ENCODE assay signal across 12 cellular contexts in the genomic region with DNA sequence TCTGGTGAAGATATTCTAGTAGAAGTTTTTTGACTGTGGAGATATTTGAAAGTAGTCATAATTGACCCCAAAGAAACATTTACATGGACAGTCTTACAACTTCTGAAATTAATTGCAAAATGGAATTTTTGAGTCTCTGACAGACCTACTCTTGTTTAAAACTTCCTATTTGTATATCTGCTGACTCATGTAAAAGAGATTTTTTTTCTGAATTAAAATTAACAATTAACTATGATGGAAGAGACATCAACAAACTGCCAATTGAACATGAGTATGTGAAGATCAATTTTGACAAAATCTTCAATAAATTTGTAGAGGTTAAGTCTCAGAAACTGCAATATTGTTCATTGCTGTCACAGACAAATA.
A peak's percentile ranks its signal among the peaks of the same experiment; 100 is the strongest.
DNase-seq lines count a peak whose midpoint lies in the region; FAIRE-seq and TF ChIP-seq lines count a peak whose summit lies in the region.
"Had no signal": no experiment of that assay in that cellular context is flagged by ENCODE, and none has a peak within 500 bp of the region (broad histone marks: within the 10 kb centered on the region; RNA-seq: fewer than 3 reads in every experiment).

No MANE protein-coding gene starts in this region.

- H2BK15ac ChIP-seq in neuronal stem cell (ENCODE audit: low read length): no peak overlapping the region

- H3K27me3 ChIP-seq in neuronal stem cell (ENCODE audit: control insufficient read depth in 3 of 3, insufficient read depth in 3 of 3, low read depth in 1 of 3, low read length in 3 of 3): no peaks in the 10 kb centered on the region

- peaks cover 58% of the 10 kb centered on the region for H3K4me1 Mint-ChIP-seq in CD14-positive monocyte
- H3K4me1 Mint-ChIP-seq in activated T-helper 1 cell treated with anti-CD3 and anti-CD28 coated beads, Interleukin-12 subunit alpha, Interleukin-12 subunit beta, Interleukin-2, Interleukin-4 antibody, amounts not matched to agents 30 ng/mL and 10 ng/mL and 1 ng/mL, durations not matched to agents 14 hours and 24 hours and 36 hours (ENCODE audit: low read depth): peaks cover 72% of the 10 kb centered on the region

- no peak overlapping the region for H3K18ac ChIP-seq in neuronal stem cell (ENCODE audit: low read length)

- FAIRE-seq in HTR-8/SVneo (lab: Jason Lieb, UNC): peak; percentile 33
- FAIRE-seq: D721Med had no signal

- no peaks in the 10 kb centered on the region for H3K9me3 ChIP-seq in neuronal stem cell (replicated peaks in 1 of 2; ENCODE audit: control insufficient read depth in 2 of 2, insufficient read depth in 1 of 2, low read depth in 1 of 2, low read length in 2 of 2)
- H3K9me3 ChIP-seq: tibial artery had no signal

- peak overlapping the region in 1 of 2 donors; percentile 67 for H3K4me3 Mint-ChIP-seq in CD14-positive monocyte
- peak overlapping the region; percentile 41 for H3K4me3 Mint-ChIP-seq in activated T-helper 1 cell treated with anti-CD3 and anti-CD28 coated beads, Interleukin-12 subunit alpha, Interleukin-12 subunit beta, Interleukin-2, Interleukin-4 antibody, amounts not matched to agents 30 ng/mL and 10 ng/mL and 1 ng/mL, durations not matched to agents 14 hours and 24 hours and 36 hours

- H3K36me3 Mint-ChIP-seq in CD14-positive monocyte: no peaks in the 10 kb centered on the region
- H3K36me3 Mint-ChIP-seq in activated T-helper 1 cell treated with anti-CD3 and anti-CD28 coated beads, Interleukin-12 subunit alpha, Interleukin-12 subunit beta, Interleukin-2, Interleukin-4 antibody, amounts not matched to agents 30 ng/mL and 10 ng/mL and 1 ng/mL, durations not matched to agents 14 hours and 24 hours and 36 hours (ENCODE audit: low read depth): peaks cover 6% of the 10 kb centered on the region

- no peaks in the 10 kb centered on the region for H3K79me1 ChIP-seq in neuronal stem cell (ENCODE audit: low read depth, low read length)

- no peak overlapping the region for H3K9ac ChIP-seq in neuronal stem cell (ENCODE audit: low read depth, low read length, poor library complexity)

- peak overlapping the region; percentile 88 to 96 (median 93) for H3K27ac Mint-ChIP-seq in CD14-positive monocyte
- peak overlapping the region; percentile 88 for H3K27ac Mint-ChIP-seq in activated T-helper 1 cell treated with anti-CD3 and anti-CD28 coated beads, Interleukin-12 subunit alpha, Interleukin-12 subunit beta, Interleukin-2, Interleukin-4 antibody, amounts not matched to agents 30 ng/mL and 10 ng/mL and 1 ng/mL, durations not matched to agents 14 hours and 24 hours and 36 hours

- H2AK5ac ChIP-seq in neuronal stem cell (ENCODE audit: low read depth, low read length): no peak overlapping the region

- no peak overlapping the region for H3K27ac ChIP-seq in neuronal stem cell (replicated peaks; ENCODE audit: low read length)
- H3K27ac ChIP-seq: tibial artery had no signal

- no peak overlapping the region for H2BK120ac ChIP-seq in neuronal stem cell (ENCODE audit: low read depth, low read length)

- no peak for DNase-seq in CD14-positive monocyte (ENCODE audit: low spot score)
- no peak for DNase-seq in HTR-8/SVneo (ENCODE audit: insufficient read length, low spot score)
- no peak for DNase-seq in activated T-helper 1 cell treated with anti-CD3 and anti-CD28 coated beads, Interleukin-12 subunit alpha, Interleukin-12 subunit beta, Interleukin-2, Interleukin-4 antibody, amounts not matched to agents 30 ng/mL and 10 ng/mL and 1 ng/mL, durations not matched to agents 14 hours and 24 hours and 36 hours (ENCODE audit: low spot score)
- peak; percentile 21 for DNase-seq in iris pigment epithelial cell (ENCODE audit: low read depth)
- DNase-seq in NCI-H1694 (lab: John Stamatoyannopoulos, UW): no peak
- DNase-seq in neuronal stem cell (ENCODE audit: low spot score): no peak
- no peak for DNase-seq in AG20443 (ENCODE audit: low spot score)
- DNase-seq in NCI-H2029 treated with DMSO at 0.1 percent for 48 hours (lab: John Stamatoyannopoulos, UW): no peak
- DNase-seq: amygdala; naive thymus-derived CD4-positive, alpha-beta T cell; tibial artery had no signal

- no peak overlapping the region for H2BK5ac ChIP-seq in neuronal stem cell (ENCODE audit: low read length)

- no peak overlapping the region for H2BK12ac ChIP-seq in neuronal stem cell (ENCODE audit: low read length)

- no peak overlapping the region for H3K4me3 ChIP-seq in neuronal stem cell (ENCODE audit: low read length in 2 of 2)
- H3K4me3 ChIP-seq: tibial artery had no signal

- peaks cover 0 to 3% (median 0%) of the 10 kb centered on the region in 7 donors for H3K9me3 Mint-ChIP-seq in CD14-positive monocyte
- H3K9me3 Mint-ChIP-seq in activated T-helper 1 cell treated with anti-CD3 and anti-CD28 coated beads, Interleukin-12 subunit alpha, Interleukin-12 subunit beta, Interleukin-2, Interleukin-4 antibody, amounts not matched to agents 30 ng/mL and 10 ng/mL and 1 ng/mL, durations not matched to agents 14 hours and 24 hours and 36 hours: no peaks in the 10 kb centered on the region
- H3K9me3 Mint-ChIP-seq: naive thymus-derived CD4-positive, alpha-beta T cell had no signal

- no peak overlapping the region for H2AFZ ChIP-seq in neuronal stem cell (ENCODE audit: low read length)

- intact Hi-C loops in CD14-positive monocyte (cut with micrococcal nuclease): no loop called here
- intact Hi-C loops in activated T-helper 1 cell treated with anti-CD3 and anti-CD28 coated beads, Interleukin-12 subunit alpha, Interleukin-12 subunit beta, Interleukin-2, Interleukin-4 antibody, amounts not matched to agents 30 ng/mL and 10 ng/mL and 1 ng/mL, durations not matched to agents 14 hours and 24 hours and 36 hours (cut with micrococcal nuclease): loop anchor here (1.0 to 2.0 kb wide), 4 partner anchors 76 to 426 kb away; no protein-coding TSS in a partner anchor

- no peak overlapping the region for H3K4me2 ChIP-seq in neuronal stem cell (ENCODE audit: insufficient read depth, low read length, poor library complexity, severe bottlenecking)

- TF ChIP-seq CTCF in CD14-positive monocyte (IDR thresholded peaks at IDR 0.05): no peak

- H3K4me1 ChIP-seq in neuronal stem cell (ENCODE audit: control insufficient read depth in 2 of 2, insufficient read depth in 1 of 2, low read depth in 1 of 2, low read length in 2 of 2): peaks cover 0 to 4% of the 10 kb centered on the region in 2 donors
- H3K4me1 ChIP-seq: tibial artery had no signal

- H3K4ac ChIP-seq in neuronal stem cell (ENCODE audit: low read length): no peak overlapping the region

- peaks cover 0 to 1% (median 0%) of the 10 kb centered on the region in 3 donors for H3K27me3 Mint-ChIP-seq in CD14-positive monocyte (ENCODE audit: low read depth in 3 of 3)
- H3K27me3 Mint-ChIP-seq in activated T-helper 1 cell treated with anti-CD3 and anti-CD28 coated beads, Interleukin-12 subunit alpha, Interleukin-12 subunit beta, Interleukin-2, Interleukin-4 antibody, amounts not matched to agents 30 ng/mL and 10 ng/mL and 1 ng/mL, durations not matched to agents 14 hours and 24 hours and 36 hours (ENCODE audit: insufficient read depth): no peaks in the 10 kb centered on the region
- H3K27me3 Mint-ChIP-seq: naive thymus-derived CD4-positive, alpha-beta T cell had no signal

- no peak overlapping the region for H3K23ac ChIP-seq in neuronal stem cell (ENCODE audit: low read depth, low read length, poor library complexity)

- H3K36me3 ChIP-seq in neuronal stem cell (replicated peaks in 1 of 2; ENCODE audit: control insufficient read depth in 2 of 2, insufficient read depth in 2 of 2, low read length in 2 of 2): no peaks in the 10 kb centered on the region
- H3K36me3 ChIP-seq: tibial artery had no signal

- H4K8ac ChIP-seq in neuronal stem cell (ENCODE audit: low read depth, low read length): no peak overlapping the region

- no peak overlapping the region for H3K14ac ChIP-seq in neuronal stem cell (ENCODE audit: low read length)

- no peak overlapping the region for H4K91ac ChIP-seq in neuronal stem cell (ENCODE audit: low read depth, low read length, poor library complexity)
